ENCODE assay signal across 13 cellular contexts in the genomic region with DNA sequence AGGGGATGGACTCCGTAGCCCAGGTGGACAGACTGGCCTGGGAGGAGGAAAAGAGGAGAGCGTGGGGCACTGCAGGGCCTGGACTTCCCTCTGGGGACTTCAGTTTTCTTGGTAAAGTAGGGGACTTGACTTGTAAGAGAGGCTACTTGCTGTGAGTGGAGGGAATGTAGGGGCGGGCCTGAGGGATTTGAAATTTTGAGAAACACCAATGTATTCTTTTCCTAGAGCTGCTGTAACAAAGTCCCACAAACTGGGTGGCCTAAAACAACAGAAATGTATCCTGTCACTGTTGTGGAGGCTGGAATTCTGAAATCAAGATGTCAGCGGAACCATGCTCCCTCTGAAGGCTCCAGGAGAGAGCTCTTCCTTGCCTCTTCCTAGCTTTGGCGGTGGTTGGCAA. TPM values are rescaled to one million over a fixed set of nuclear protein-coding genes. Genes with fewer than 3 reads are reported as not detected.
DNase-seq lines count a peak whose midpoint lies in the region; ATAC-seq and TF ChIP-seq lines count a peak whose summit lies in the region.
"Had no signal": no experiment of that assay in that cellular context is flagged by ENCODE, and none has a peak within 500 bp of the region (broad histone marks: within the 10 kb centered on the region; RNA-seq: fewer than 3 reads in every experiment).

No MANE protein-coding gene starts in this region.

- peaks cover 32% of the 10 kb centered on the region for H3K27me3 Mint-ChIP-seq in type B pancreatic cell

- H3K9ac ChIP-seq in adipocyte (ENCODE audit: low read length): peak overlapping the region; percentile 72

- peak overlapping the region; percentile 72 for H3K4me3 ChIP-seq in adipocyte (ENCODE audit: low read length)
- peak overlapping the region in 9 of 12 donors; percentile 3 to 48 (median 33) for H3K4me3 ChIP-seq in heart left ventricle
- no peak overlapping the region for H3K4me3 ChIP-seq in ovary
- no peak overlapping the region for H3K4me3 ChIP-seq in vagina

- no peaks in the 10 kb centered on the region for H3K9me3 ChIP-seq in adipocyte (ENCODE audit: control insufficient read depth, low read length)
- H3K9me3 ChIP-seq in heart left ventricle: no peaks in the 10 kb centered on the region
- H3K9me3 ChIP-seq in ovary: no peaks in the 10 kb centered on the region
- H3K9me3 ChIP-seq in vagina: no peaks in the 10 kb centered on the region

- TF ChIP-seq CTCF in heart left ventricle (IDR thresholded peaks at IDR 0.05) (no peak), ovary (IDR thresholded peaks at IDR 0.05) (peak in 1 of 3 donors; percentile 10), vagina (IDR thresholded peaks at IDR 0.05) (no peak), type B pancreatic cell (conservative IDR thresholded peaks at IDR 0.05) (no peak)

- ATAC-seq in heart left ventricle: peak; percentile 1 to 7 (median 4)
- ATAC-seq in HG02973 (IDR thresholded peaks at IDR 0.05; ENCODE audit: unreplicated experiment): no peak

- peaks cover 3% of the 10 kb centered on the region for H3K36me3 Mint-ChIP-seq in type B pancreatic cell

- WGBS in heart left ventricle, 4 donors: 57 to 63% (median 61%) methylated on average over 5 of the region's 5 CpGs
- WGBS in ovary, 3 donors: 65 to 81% (median 71%) methylated on average over 5 of the region's 5 CpGs

- DNase-seq in adipocyte (ENCODE audit: low read depth) (no peak), heart left ventricle (no peak), ovary (no peak), vagina (ENCODE audit: extremely low spot score in 2 of 2) (no peak), type B pancreatic cell (ENCODE audit: extremely low spot score, unreplicated experiment) (no peak), NCI-H510A (lab: John Stamatoyannopoulos, UW) (no peak)
- DNase-seq: activated naive CD4-positive, alpha-beta T cell treated with anti-CD3 and anti-CD28 coated beads for 36 hours; central memory CD4-positive, alpha-beta T cell; hypothalamus; NCI-H1048; NCI-H2171 treated with DMSO at 0.1 percent for 48 hours; stimulated activated CD4-positive, alpha-beta T cell treated with anti-CD3 and anti-CD28 coated beads, Interleukin-15, amount 100 ng/mL, for 24 hours had no signal

- TF ChIP-seq EP300 in ovary (IDR thresholded peaks at IDR 0.05): no peak

- no peaks in the 10 kb centered on the region for H3K27me3 ChIP-seq in adipocyte (replicated peaks; ENCODE audit: control insufficient read depth, insufficient read depth, low read length)
- H3K27me3 ChIP-seq in heart left ventricle: no peaks in the 10 kb centered on the region
- no peaks in the 10 kb centered on the region for H3K27me3 ChIP-seq in ovary
- no peaks in the 10 kb centered on the region for H3K27me3 ChIP-seq in vagina

- intact Hi-C loops in heart left ventricle (cut with DNase I) (loop anchor here in 5 of 10 donors (2.0 to 10.0 kb wide), 4 partner anchors 53 to 83 kb away; no protein-coding TSS in a partner anchor), ovary (cut with DNase I) (loop anchor here in 1 of 4 donors (10.0 kb wide), 1 partner anchor 53 kb away; no protein-coding TSS in a partner anchor), vagina (cut with DNase I) (no loop called here)

- H3K9me3 Mint-ChIP-seq in type B pancreatic cell: no peaks in the 10 kb centered on the region
- H3K9me3 Mint-ChIP-seq: activated naive CD4-positive, alpha-beta T cell treated with anti-CD3 and anti-CD28 coated beads for 36 hours had no signal

- H3K36me3 ChIP-seq in adipocyte (ENCODE audit: control insufficient read depth, insufficient read depth, low read length, severe bottlenecking) (no peaks in the 10 kb centered on the region), heart left ventricle (no peaks in the 10 kb centered on the region), ovary (no peaks in the 10 kb centered on the region), vagina (no peaks in the 10 kb centered on the region)

- H3K4me3 Mint-ChIP-seq in type B pancreatic cell: no peak overlapping the region
- H3K4me3 Mint-ChIP-seq: activated naive CD4-positive, alpha-beta T cell treated with anti-CD3 and anti-CD28 coated beads for 36 hours had no signal

- H3K27ac ChIP-seq in heart left ventricle (peak overlapping the region; percentile 43 to 95 (median 79)), ovary (peak overlapping the region; percentile 18 to 45), vagina (peak overlapping the region; percentile 5)

- no peak overlapping the region for H3K27ac Mint-ChIP-seq in type B pancreatic cell
- H3K27ac Mint-ChIP-seq: activated naive CD4-positive, alpha-beta T cell treated with anti-CD3 and anti-CD28 coated beads for 36 hours had no signal

- TF ChIP-seq POLR2A in heart left ventricle (IDR thresholded peaks at IDR 0.05) (no peak), ovary (IDR thresholded peaks at IDR 0.05) (peak; percentile 3), vagina (IDR thresholded peaks at IDR 0.05) (no peak)

- H3K4me1 ChIP-seq in adipocyte (ENCODE audit: control insufficient read depth, insufficient read depth, low read length) (peaks cover 44% of the 10 kb centered on the region), heart left ventricle (peaks cover 17 to 61% (median 47%) of the 10 kb centered on the region in 12 donors), ovary (ENCODE audit: insufficient read depth) (peaks cover 11% of the 10 kb centered on the region), vagina (peaks cover 16% of the 10 kb centered on the region)

- peaks cover 32% of the 10 kb centered on the region for H3K4me1 Mint-ChIP-seq in type B pancreatic cell (ENCODE audit: unreplicated experiment)

RNA-seq across cellular contexts. Expression of gene HEG1, which starts 5.8 kb away (rescaled TPM):
- 100 to 1,000 TPM in 6 of 9 donors, 10 to 100 TPM in 3; 68.1 to 211 (median 121) TPM for total RNA-seq in heart left ventricle
- polyA plus RNA-seq in heart left ventricle: 10 to 100 TPM; 23.7 to 39.0 TPM
- total RNA-seq in ovary: 10 to 100 TPM; 17.4 to 54.7 (median 35.6) TPM
- 10 to 100 TPM; 12.2 to 64.7 TPM for polyA plus RNA-seq in ovary
- total RNA-seq in vagina: 47.1 TPM
- 12.4 and 43.1 TPM in 2 replicates for total RNA-seq in type B pancreatic cell (ENCODE audit: low replicate concordance)

Comparison
In these comparisons a context has a peak if more than half of its experiments do, and no peak if none do; other contexts are left out.
1. H3K4me3 ChIP-seq: peak in adipocyte (single experiment) and heart left ventricle (9 of 12); none in ovary (single experiment) and vagina (0 of 2).
2. H3K27ac ChIP-seq: peak in every context shown above with its lines; median percentile 79 in heart left ventricle; 32 in ovary; 5 in vagina.